In genomic region chr20:36886859-36887778, GRCh38 we compare ENCODE assay signal across 1 cellular context.
TF ChIP-seq lines count a peak whose summit lies in the region.

No MANE protein-coding gene starts in this region.

TF ChIP-seq in H1, 55 proteins besides CTCF, POLR2A, EP300 and RAD21 (continued from another document):
- TF ChIP-seq SIX5 (IDR thresholded peaks at IDR 0.05; ENCODE audit: low read depth, low read length) (0 out of 2 replicates have a peak, but pooled peaks have one; percentile 26), E2F6 (IDR thresholded peaks at IDR 0.05) (peak; percentile 69), CHD7 (IDR thresholded peaks at IDR 0.05; ENCODE audit: insufficient replicate concordance, low read length) (no peak), SUZ12 (IDR thresholded peaks at IDR 0.05; ENCODE audit: low read length) (no peak), TAF1 (IDR thresholded peaks at IDR 0.05; ENCODE audit: low read depth, low read length) (no peak), CHD2 (IDR thresholded peaks at IDR 0.05; ENCODE audit: low read length) (no peak), JUND (IDR thresholded peaks at IDR 0.05; ENCODE audit: low read length) (peak; percentile 71), KDM4A (IDR thresholded peaks at IDR 0.05; ENCODE audit: low read depth, low read length, severe bottlenecking) (no peak), TBP (IDR thresholded peaks at IDR 0.05; ENCODE audit: low read depth, low read length) (peak; percentile 62; the same call in 1 of the 2 replicates), CBX8 (IDR thresholded peaks at IDR 0.05; ENCODE audit: borderline replicate concordance, low read depth, low read length) (no peak), SP4 (IDR thresholded peaks at IDR 0.05; ENCODE audit: low read length) (no peak; the same call in 1 of the 2 replicates), MAX (IDR thresholded peaks at IDR 0.05) (peak; percentile 75), ZNF274 (IDR thresholded peaks at IDR 0.05; ENCODE audit: borderline replicate concordance, extremely low read depth, low read length) (no peak), KDM1A (IDR thresholded peaks at IDR 0.05; ENCODE audit: borderline replicate concordance, low read length) (no peak), YY1 (IDR thresholded peaks at IDR 0.05; ENCODE audit: low read depth, low read length) (peak; percentile 65), GABPA (IDR thresholded peaks at IDR 0.05; ENCODE audit: borderline replicate concordance, insufficient read depth, low read length) (no peak), SAP30 (IDR thresholded peaks at IDR 0.05; ENCODE audit: insufficient read depth, insufficient replicate concordance, low read length) (no peak), BRCA1 (IDR thresholded peaks at IDR 0.05; ENCODE audit: low read depth, low read length) (no peak), CHD1 (IDR thresholded peaks at IDR 0.05; ENCODE audit: low read depth, low read length) (no peak), BACH1 (IDR thresholded peaks at IDR 0.05; ENCODE audit: low read length) (0 out of 2 replicates have a peak, but pooled peaks have one; percentile 6), MAFK (IDR thresholded peaks at IDR 0.05; ENCODE audit: low read depth, low read length) (no peak), NRF1 (IDR thresholded peaks at IDR 0.05; ENCODE audit: low read depth, low read length) (no peak), CEBPB (IDR thresholded peaks at IDR 0.05; ENCODE audit: low read depth, low read length) (peak; percentile 7; the same call in 1 of the 2 replicates), RBBP5 (IDR thresholded peaks at IDR 0.05; ENCODE audit: borderline replicate concordance, low read depth, low read length) (peak; percentile 40; the same call in 1 of the 2 replicates), CREB1 (IDR thresholded peaks at IDR 0.05) (no peak)
